12 cellular contexts compared by ENCODE assay signal in genomic region chr9:133354766-133355165, GRCh38. TPM values are rescaled to one million over a fixed set of nuclear protein-coding genes. Genes with fewer than 3 reads are reported as not detected.
DNase-seq lines count a peak whose midpoint lies in the region; ATAC-seq, FAIRE-seq and TF ChIP-seq lines count a peak whose summit lies in the region.
"Had no signal": no experiment of that assay in that cellular context is flagged by ENCODE, and none has a peak within 500 bp of the region (broad histone marks: within the 10 kb centered on the region; RNA-seq: fewer than 3 reads in every experiment).

No MANE protein-coding gene starts in this region.

- H3K4me1 ChIP-seq in K562 (replicated peaks in 1 of 2; ENCODE audit: control insufficient read depth in 2 of 2, insufficient read depth in 2 of 2, low read length in 2 of 2), result peaks cover 17 to 44% of the 10 kb centered on the region in 2 experiments; a peak in 4 of 5 replicates

- ATAC-seq in K562 (no peak), HG02610 (IDR thresholded peaks at IDR 0.05; ENCODE audit: unreplicated experiment) (no peak)
- ATAC-seq: body of pancreas, left ventricle myocardium superior had no signal

- peak overlapping the region; percentile 3; the same call in 1 of the 2 replicates for H3K4me3 ChIP-seq in K562

- peaks cover 31% of the 10 kb centered on the region for H3K36me3 Mint-ChIP-seq in activated naive CD4-positive, alpha-beta T cell treated with anti-CD3 and anti-CD28 coated beads for 36 hours (ENCODE audit: low read depth)

- peaks cover 49% of the 10 kb centered on the region for H3K4me1 Mint-ChIP-seq in activated naive CD4-positive, alpha-beta T cell treated with anti-CD3 and anti-CD28 coated beads for 36 hours (ENCODE audit: low read depth)

- intact Hi-C loops in activated naive CD4-positive, alpha-beta T cell treated with anti-CD3 and anti-CD28 coated beads for 36 hours (cut with micrococcal nuclease), result loop anchor here (5.0 kb wide), 1 partner anchor 133 kb away; no protein-coding TSS in a partner anchor
- intact Hi-C loops in K562 (cut with micrococcal nuclease), result no loop called here

- WGBS in K562 (ENCODE audit: insufficient coverage, low coverage, missing lambda C conversion rate), result 87% methylated on average over 7 of the region's 7 CpGs

- TF ChIP-seq RAD21 in K562 (CRISPR knock-in tag; conservative IDR thresholded peaks at IDR 0.05 in 1 of 2, IDR thresholded peaks at IDR 0.05 in 1 of 2), result no peak

- POLR2A ChIA-PET in K562 (lab: Yijun Ruan, JAX), result interaction anchor here (0.6 to 7.4 kb wide), 12 partner anchors 9 to 184 kb away, joined by 3 to 109 read pairs (median 4); no protein-coding TSS in a partner anchor

- peak overlapping the region in 1 of 2 experiments; percentile 69; a peak in 2 of 4 replicates for H3K9ac ChIP-seq in K562 (ENCODE audit: insufficient read depth in 1 of 2, low read depth in 2 of 2, low read length in 2 of 2)

- TF ChIP-seq POLR2A in K562 (conservative IDR thresholded peaks at IDR 0.05), result no peak

- no peak overlapping the region for H3K27ac Mint-ChIP-seq in activated naive CD4-positive, alpha-beta T cell treated with anti-CD3 and anti-CD28 coated beads for 36 hours

- DNase-seq in activated naive CD4-positive, alpha-beta T cell treated with anti-CD3 and anti-CD28 coated beads for 36 hours, result no peak
- no peak for DNase-seq in activated naive CD4-positive, alpha-beta T cell treated with Interleukin-2 at 50 U/mL for 16 hours
- DNase-seq in NOMO-1 treated with DMSO at 0.1 percent for 48 hours (lab: John Stamatoyannopoulos, UW; ENCODE audit: unreplicated experiment) (peak; percentile 60), K562 (ENCODE audit: extremely low read depth in 1 of 4, low spot score in 3 of 4) (no peak), NCI-H1105 (lab: John Stamatoyannopoulos, UW) (no peak)
- DNase-seq in stimulated activated CD8-positive, alpha-beta memory T cell treated with anti-CD3 and anti-CD28 coated beads, Interleukin-4, amount 100 ng/mL, for 48 hours, result peak; percentile 36
- DNase-seq in stimulated activated CD4-positive, alpha-beta T cell treated with anti-CD3 and anti-CD28 coated beads, Interleukin-1b, Interleukin-23, amount 100 ng/mL, for 48 hours, result no peak
- DNase-seq: body of pancreas, NCI-H345, small intestine had no signal

- BruUV-seq in K562 (replicated peaks; lab: Mats Ljungman, UMichigan), result no TSS peak

- no peaks in the 10 kb centered on the region for H3K9me3 ChIP-seq in K562 (replicated peaks; ENCODE audit: control insufficient read depth, insufficient read depth, low read depth, low read length)
- H3K9me3 ChIP-seq: body of pancreas had no signal

- TF ChIP-seq EP300 in K562 (IDR thresholded peaks at IDR 0.05; ENCODE audit: low read length), result no peak

- no peak overlapping the region for H3K27ac ChIP-seq in K562 (ENCODE audit: extremely low read depth, low read depth, low read length)

- CTCF ChIA-PET in activated naive CD4-positive, alpha-beta T cell treated with anti-CD3 and anti-CD28 coated beads for 36 hours (lab: Charles Lee), result interaction anchor here (0.9 to 6.0 kb wide), 4 partner anchors 17 to 63 kb away, joined by 3 to 48 read pairs (median 3); partner anchors contain the start of gene REXO4
- CTCF ChIA-PET in K562 (lab: Yijun Ruan, JAX; ENCODE audit: low intra/inter-chr PET ratio), result no interaction called here

- no peaks in the 10 kb centered on the region for H3K9me3 Mint-ChIP-seq in activated naive CD4-positive, alpha-beta T cell treated with anti-CD3 and anti-CD28 coated beads for 36 hours

- peaks cover 48% of the 10 kb centered on the region for H3K79me2 ChIP-seq in K562 (ENCODE audit: control insufficient read depth, insufficient read depth, low read length)

- no peak for TF ChIP-seq CTCF in K562 (IDR thresholded peaks at IDR 0.05 in 2 of 3, conservative IDR thresholded peaks at IDR 0.05 in 1 of 3; ENCODE audit: insufficient read depth in 2 of 3, low read depth in 1 of 3, low read length in 3 of 3)

- no peaks in the 10 kb centered on the region for H3K27me3 ChIP-seq in K562 (ENCODE audit: control insufficient read depth in 2 of 2, insufficient read depth in 2 of 2, low read length in 2 of 2)
- H3K27me3 ChIP-seq: body of pancreas had no signal

- peaks cover 32% of the 10 kb centered on the region; the same call in 1 of the 2 replicates for H4K20me1 ChIP-seq in K562 (replicated peaks; ENCODE audit: control insufficient read depth, insufficient read depth, low read length)

- no peak overlapping the region for H2AFZ ChIP-seq in K562 (ENCODE audit: low read depth, low read length)

- no peaks in the 10 kb centered on the region for H3K27me3 Mint-ChIP-seq in activated naive CD4-positive, alpha-beta T cell treated with anti-CD3 and anti-CD28 coated beads for 36 hours (ENCODE audit: low read depth)

- peak overlapping the region; percentile 82 for H3K4me3 Mint-ChIP-seq in activated naive CD4-positive, alpha-beta T cell treated with anti-CD3 and anti-CD28 coated beads for 36 hours

- H3K9me1 ChIP-seq in K562 (ENCODE audit: control insufficient read depth, insufficient read depth, low read length), result peaks cover 3% of the 10 kb centered on the region

- peaks cover 71% of the 10 kb centered on the region for H3K36me3 ChIP-seq in K562 (ENCODE audit: control insufficient read depth, insufficient read depth, low read length)

- in situ Hi-C loops in K562 (cut with MboI), result no loop called here

- H3K4me2 ChIP-seq in K562 (ENCODE audit: insufficient read depth, low read length), result peak overlapping the region; percentile 86; the same call in 1 of the 2 replicates

- FAIRE-seq in K562 (lab: Jason Lieb, UNC), result no peak
- FAIRE-seq: small intestine had no signal

RNA-seq across cellular contexts. Expression of gene SURF1, which starts 1.5 kb away (rescaled TPM):
- total RNA-seq in activated naive CD4-positive, alpha-beta T cell treated with anti-CD3 and anti-CD28 coated beads for 36 hours, result 10 to 100 TPM; 24.9 to 27.8 TPM
- 14.8 and 38.0 TPM in 2 replicates for total RNA-seq in K562 (2011; cell fraction: chromatin; rRNA removed; ENCODE audit: low replicate concordance)
- total RNA-seq in K562 (2011; cell fraction: nucleolus; rRNA removed), result 35.1 and 38.5 TPM in 2 replicates
- 27.0 and 30.6 TPM in 2 replicates for total RNA-seq in K562 (2011; cell fraction: nucleoplasm; rRNA removed)
- 17.9 and 20.8 TPM in 2 replicates for total RNA-seq in K562 (2014; rRNA removed)
- 20.9 and 21.2 TPM in 2 replicates for total RNA-seq in K562 (2014; rRNA removed; fragmentation: Illumina TruSeq; extraction: Trizol)
- 15.5 and 16.6 TPM in 2 replicates for total RNA-seq in K562 (2015; rRNA removed; fragmentation: Illumina TruSeq; extraction: Trizol)
- 26.7 and 26.8 TPM in 2 replicates for total RNA-seq in K562 (2021)
- polyA plus RNA-seq in K562 (2011; rRNA removed), result 28.6 and 29.8 TPM in 2 replicates
- 20.7 and 21.2 TPM in 2 replicates for polyA plus RNA-seq in K562 (2011; cell fraction: cytosol; rRNA removed)
- polyA plus RNA-seq in K562 (2011; cell fraction: nucleus; rRNA removed), result 52.8 and 56.6 TPM in 2 replicates
- 23.6 and 38.1 TPM in 2 replicates for polyA plus RNA-seq in K562 (2012)
- polyA plus RNA-seq in K562 (2014; fragmentation: Illumina TruSeq; extraction: Trizol), result 19.1 and 22.2 TPM in 2 replicates
- polyA plus RNA-seq in K562 (2014; fragmentation: Nextera tagmentation; extraction: Ambion mirVana), result 10 to 100 TPM; 16.1 to 16.3 TPM
- polyA plus RNA-seq in K562 (2014; rRNA removed), result 30.4 and 31.3 TPM in 2 replicates
- 10.4 and 13.1 TPM in 2 replicates for polyA minus RNA-seq in K562 (2011; rRNA and poly(A)+ RNA removed)
- 6.1 and 6.4 TPM in 2 replicates for polyA minus RNA-seq in K562 (2011; cell fraction: cytosol; rRNA and poly(A)+ RNA removed)
- polyA minus RNA-seq in K562 (2011; cell fraction: nucleus; rRNA and poly(A)+ RNA removed), result 7.0 and 9.7 TPM in 2 replicates

RNA-seq across cellular contexts. Expression of gene SURF2, which starts 1.6 kb away (rescaled TPM):
- total RNA-seq in activated naive CD4-positive, alpha-beta T cell treated with anti-CD3 and anti-CD28 coated beads for 36 hours, result 10 to 100 TPM; 15.0 to 16.2 TPM
- 2.1 and 4.8 TPM in 2 replicates for total RNA-seq in K562 (2011; cell fraction: chromatin; rRNA removed; ENCODE audit: low replicate concordance)
- total RNA-seq in K562 (2011; cell fraction: nucleolus; rRNA removed), result 5.7 and 6.1 TPM in 2 replicates
- 3.4 and 7.6 TPM in 2 replicates for total RNA-seq in K562 (2011; cell fraction: nucleoplasm; rRNA removed)
- total RNA-seq in K562 (2014; rRNA removed), result 82.5 and 83.0 TPM in 2 replicates
- 18.6 and 19.8 TPM in 2 replicates for total RNA-seq in K562 (2014; rRNA removed; fragmentation: Illumina TruSeq; extraction: Trizol)
- total RNA-seq in K562 (2015; rRNA removed; fragmentation: Illumina TruSeq; extraction: Trizol), result 37.0 and 37.3 TPM in 2 replicates
- total RNA-seq in K562 (2021), result 38.3 and 43.3 TPM in 2 replicates
- polyA plus RNA-seq in K562 (2011; rRNA removed), result 7.3 and 9.7 TPM in 2 replicates
- polyA plus RNA-seq in K562 (2011; cell fraction: cytosol; rRNA removed), result 11.8 and 44.2 TPM in 2 replicates
- 6.8 and 14.0 TPM in 2 replicates for polyA plus RNA-seq in K562 (2011; cell fraction: nucleus; rRNA removed)
- polyA plus RNA-seq in K562 (2012), result 30.9 and 47.7 TPM in 2 replicates
- 21.3 and 32.2 TPM in 2 replicates for polyA plus RNA-seq in K562 (2014; fragmentation: Illumina TruSeq; extraction: Trizol)
- polyA plus RNA-seq in K562 (2014; fragmentation: Nextera tagmentation; extraction: Ambion mirVana), result 10 to 100 TPM in 1 of 2 experiments, 1 to 10 TPM in 1; 5.5 to 10.2 TPM
- 52.4 and 58.9 TPM in 2 replicates for polyA plus RNA-seq in K562 (2014; rRNA removed)
- polyA minus RNA-seq in K562 (2011; rRNA and poly(A)+ RNA removed), result 7.6 TPM in 2 replicates
- polyA minus RNA-seq in K562 (2011; cell fraction: cytosol; rRNA and poly(A)+ RNA removed), result 10.3 and 16.3 TPM in 2 replicates
- polyA minus RNA-seq in K562 (2011; cell fraction: nucleus; rRNA and poly(A)+ RNA removed), result 4.1 and 4.2 TPM in 2 replicates

RNA-seq across cellular contexts. Expression of gene RPL7A, which starts 6.7 kb away (rescaled TPM):
- total RNA-seq in activated naive CD4-positive, alpha-beta T cell treated with anti-CD3 and anti-CD28 coated beads for 36 hours, result 1,000 to 10,000 TPM; 3,985 to 4,111 TPM
- total RNA-seq in K562 (2011; cell fraction: chromatin; rRNA removed; ENCODE audit: low replicate concordance), result 435 and 818 TPM in 2 replicates
- 981 and 1,003 TPM in 2 replicates for total RNA-seq in K562 (2011; cell fraction: nucleolus; rRNA removed)
- total RNA-seq in K562 (2011; cell fraction: nucleoplasm; rRNA removed), result 983 and 1,497 TPM in 2 replicates
- total RNA-seq in K562 (2014; rRNA removed) (2,031 and 2,305 TPM in 2 replicates), K562 (2014; rRNA removed; fragmentation: Illumina TruSeq; extraction: Trizol) (2,847 and 3,141 TPM in 2 replicates), K562 (2015; rRNA removed; fragmentation: Illumina TruSeq; extraction: Trizol) (3,167 and 3,195 TPM in 2 replicates), K562 (2021) (2,893 and 3,009 TPM in 2 replicates)
- polyA plus RNA-seq in K562 (2011; rRNA removed) (2,555 and 3,221 TPM in 2 replicates), K562 (2014; fragmentation: Illumina TruSeq; extraction: Trizol) (3,627 and 3,760 TPM in 2 replicates), K562 (2014; fragmentation: Nextera tagmentation; extraction: Ambion mirVana) (1,000 to 10,000 TPM; 1,935 to 2,418 TPM), K562 (2014; rRNA removed) (2,051 and 2,652 TPM in 2 replicates)
- polyA plus RNA-seq in K562 (2011; cell fraction: cytosol; rRNA removed), result 2,594 and 3,399 TPM in 2 replicates
- polyA plus RNA-seq in K562 (2011; cell fraction: nucleus; rRNA removed), result 1,411 and 1,919 TPM in 2 replicates
- 2,443 and 5,674 TPM in 2 replicates for polyA plus RNA-seq in K562 (2012)
- polyA minus RNA-seq in K562 (2011; rRNA and poly(A)+ RNA removed), result 2,918 and 2,983 TPM in 2 replicates
- 1,280 and 1,366 TPM in 2 replicates for polyA minus RNA-seq in K562 (2011; cell fraction: cytosol; rRNA and poly(A)+ RNA removed)
- 400 and 734 TPM in 2 replicates for polyA minus RNA-seq in K562 (2011; cell fraction: nucleus; rRNA and poly(A)+ RNA removed)

RNA-seq across cellular contexts. Expression of gene MED22, which starts 6.8 kb away (rescaled TPM):
- 10 to 100 TPM; 18.4 to 21.5 TPM for total RNA-seq in activated naive CD4-positive, alpha-beta T cell treated with anti-CD3 and anti-CD28 coated beads for 36 hours
- 32.2 and 75.9 TPM in 2 replicates for total RNA-seq in K562 (2011; cell fraction: chromatin; rRNA removed; ENCODE audit: low replicate concordance)
- 43.3 and 44.7 TPM in 2 replicates for total RNA-seq in K562 (2011; cell fraction: nucleolus; rRNA removed)
- 40.6 and 56.1 TPM in 2 replicates for total RNA-seq in K562 (2011; cell fraction: nucleoplasm; rRNA removed)
- total RNA-seq in K562 (2014; rRNA removed) (27.2 and 28.0 TPM in 2 replicates), K562 (2014; rRNA removed; fragmentation: Illumina TruSeq; extraction: Trizol) (7.7 and 9.4 TPM in 2 replicates), K562 (2015; rRNA removed; fragmentation: Illumina TruSeq; extraction: Trizol) (22.3 and 22.6 TPM in 2 replicates), K562 (2021) (32.4 and 35.6 TPM in 2 replicates)
- polyA plus RNA-seq in K562 (2011; rRNA removed) (23.4 and 33.6 TPM in 2 replicates), K562 (2014; fragmentation: Illumina TruSeq; extraction: Trizol) (15.5 and 23.8 TPM in 2 replicates), K562 (2014; fragmentation: Nextera tagmentation; extraction: Ambion mirVana) (1 to 10 TPM in 1 of 2 experiments, under 1 TPM in 1; 0.73 to 1.4 TPM), K562 (2014; rRNA removed) (32.6 and 34.8 TPM in 2 replicates)
- 28.9 and 48.4 TPM in 2 replicates for polyA plus RNA-seq in K562 (2011; cell fraction: cytosol; rRNA removed)
- 91.8 and 102 TPM in 2 replicates for polyA plus RNA-seq in K562 (2011; cell fraction: nucleus; rRNA removed)
- polyA plus RNA-seq in K562 (2012), result 24.0 and 26.3 TPM in 2 replicates
- 12.6 and 25.7 TPM in 2 replicates for polyA minus RNA-seq in K562 (2011; rRNA and poly(A)+ RNA removed)
- polyA minus RNA-seq in K562 (2011; cell fraction: cytosol; rRNA and poly(A)+ RNA removed), result 16.2 and 27.5 TPM in 2 replicates
- polyA minus RNA-seq in K562 (2011; cell fraction: nucleus; rRNA and poly(A)+ RNA removed), result 15.6 and 19.2 TPM in 2 replicates

RNA-seq across cellular contexts. Expression of gene SURF6, which starts 18.8 kb away (rescaled TPM):
- 10 to 100 TPM; 13.6 to 13.8 TPM for total RNA-seq in activated naive CD4-positive, alpha-beta T cell treated with anti-CD3 and anti-CD28 coated beads for 36 hours
- 12.6 and 19.9 TPM in 2 replicates for total RNA-seq in K562 (2011; cell fraction: chromatin; rRNA removed; ENCODE audit: low replicate concordance)
- total RNA-seq in K562 (2011; cell fraction: nucleolus; rRNA removed), result 16.7 and 17.7 TPM in 2 replicates
- total RNA-seq in K562 (2011; cell fraction: nucleoplasm; rRNA removed), result 13.4 and 15.6 TPM in 2 replicates
- total RNA-seq in K562 (2014; rRNA removed) (61.3 and 68.3 TPM in 2 replicates), K562 (2014; rRNA removed; fragmentation: Illumina TruSeq; extraction: Trizol) (10.5 and 12.2 TPM in 2 replicates), K562 (2015; rRNA removed; fragmentation: Illumina TruSeq; extraction: Trizol) (30.4 and 31.8 TPM in 2 replicates), K562 (2021) (45.3 and 50.6 TPM in 2 replicates)
- polyA plus RNA-seq in K562 (2011; rRNA removed) (12.3 and 14.3 TPM in 2 replicates), K562 (2014; fragmentation: Illumina TruSeq; extraction: Trizol) (14.7 and 26.5 TPM in 2 replicates), K562 (2014; fragmentation: Nextera tagmentation; extraction: Ambion mirVana) (1 to 10 TPM; 1.4 to 1.8 TPM), K562 (2014; rRNA removed) (52.7 and 61.5 TPM in 2 replicates)
- 11.6 and 21.6 TPM in 2 replicates for polyA plus RNA-seq in K562 (2011; cell fraction: cytosol; rRNA removed)
- polyA plus RNA-seq in K562 (2011; cell fraction: nucleus; rRNA removed), result 17.7 and 31.0 TPM in 2 replicates
- polyA plus RNA-seq in K562 (2012), result 23.2 and 31.5 TPM in 2 replicates
- polyA minus RNA-seq in K562 (2011; rRNA and poly(A)+ RNA removed), result 5.3 TPM in 2 replicates
- 8.6 and 9.6 TPM in 2 replicates for polyA minus RNA-seq in K562 (2011; cell fraction: cytosol; rRNA and poly(A)+ RNA removed)
- polyA minus RNA-seq in K562 (2011; cell fraction: nucleus; rRNA and poly(A)+ RNA removed), result 5.5 and 8.2 TPM in 2 replicates

Comparison
In these comparisons a context has a peak if more than half of its experiments do, and no peak if none do; other contexts are left out.
1. DNase-seq: peak in NOMO-1 treated with DMSO at 0.1 percent for 48 hours (single experiment) and stimulated activated CD8-positive, alpha-beta memory T cell treated with anti-CD3 and anti-CD28 coated beads, Interleukin-4, amount 100 ng/mL, for 48 hours (single experiment); none in activated naive CD4-positive, alpha-beta T cell treated with anti-CD3 and anti-CD28 coated beads for 36 hours (single experiment), activated naive CD4-positive, alpha-beta T cell treated with Interleukin-2 at 50 U/mL for 16 hours (single experiment), K562 (0 of 4), stimulated activated CD4-positive, alpha-beta T cell treated with anti-CD3 and anti-CD28 coated beads, Interleukin-1b, Interleukin-23, amount 100 ng/mL, for 48 hours (single experiment) and NCI-H1105 (single experiment).